17 cellular contexts compared by ENCODE assay signal in genomic region chr6:163146036-163146435, GRCh38.
"Had no signal": no experiment of that assay in that cellular context is flagged by ENCODE, and none has a peak within 500 bp of the region (broad histone marks: within the 10 kb centered on the region; RNA-seq: fewer than 3 reads in every experiment).

No MANE protein-coding gene starts in this region.

- H3K27ac Mint-ChIP-seq: activated naive CD4-positive, alpha-beta T cell treated with anti-CD3 and anti-CD28 coated beads, Interleukin-2, amount 50 U/mL, for 24 hours; naive thymus-derived CD4-positive, alpha-beta T cell; neural progenitor cell; progenitor cell of endocrine pancreas; stimulated activated naive CD8-positive, alpha-beta T cell treated with anti-CD3 and anti-CD28 coated beads, Interleukin-15, Interleukin-2, amounts not matched to agents 100 ng/mL and 50 ng/mL, for 24 hours; T-helper 17 cell had no signal

- H3K36me3 ChIP-seq: heart left ventricle, neural progenitor cell, upper lobe of left lung had no signal

- H3K4me3 Mint-ChIP-seq: activated naive CD4-positive, alpha-beta T cell treated with anti-CD3 and anti-CD28 coated beads, Interleukin-2, amount 50 U/mL, for 24 hours; naive thymus-derived CD4-positive, alpha-beta T cell; neural progenitor cell; stimulated activated naive CD8-positive, alpha-beta T cell treated with anti-CD3 and anti-CD28 coated beads, Interleukin-15, Interleukin-2, amounts not matched to agents 100 ng/mL and 50 ng/mL, for 24 hours; T-helper 17 cell had no signal

- H3K9me3 Mint-ChIP-seq: activated naive CD4-positive, alpha-beta T cell treated with anti-CD3 and anti-CD28 coated beads, Interleukin-2, amount 50 U/mL, for 24 hours; stimulated activated naive CD8-positive, alpha-beta T cell treated with anti-CD3 and anti-CD28 coated beads, Interleukin-15, Interleukin-2, amounts not matched to agents 100 ng/mL and 50 ng/mL, for 24 hours had no signal

- H3K36me3 Mint-ChIP-seq: activated naive CD4-positive, alpha-beta T cell treated with anti-CD3 and anti-CD28 coated beads, Interleukin-2, amount 50 U/mL, for 24 hours; neural progenitor cell had no signal

- H3K4me2 ChIP-seq: neural progenitor cell had no signal

- H3K9me3 ChIP-seq: body of pancreas, heart left ventricle, testis, upper lobe of left lung had no signal

- H3K4me3 ChIP-seq: body of pancreas, heart left ventricle, neural progenitor cell, testis, upper lobe of left lung had no signal

- H3K4me1 ChIP-seq: body of pancreas, foreskin keratinocyte, heart left ventricle, testis, upper lobe of left lung had no signal

- H3K9ac ChIP-seq: neural progenitor cell had no signal

- H3K27ac ChIP-seq: body of pancreas, foreskin keratinocyte, heart left ventricle, neural progenitor cell, testis, upper lobe of left lung, VCaP had no signal

- H3K27me3 ChIP-seq: body of pancreas, foreskin keratinocyte, neural progenitor cell, testis, upper lobe of left lung had no signal

- DNase-seq: activated CD4-positive, alpha-beta T cell treated with anti-CD3 and anti-CD28 coated beads, Interleukin-2, amount 50 U/mL, for 1 hour; activated CD4-positive, CD25-positive, alpha-beta regulatory T cell treated with anti-CD3 and anti-CD28 coated beads, Interleukin-2, amount 50 U/mL, for 72 hours; activated gamma-delta T cell; body of pancreas; dermis blood vessel endothelial cell; foreskin keratinocyte; heart left ventricle; left ventricle myocardium superior; naive thymus-derived CD4-positive, alpha-beta T cell; T-helper 17 cell; testis; upper lobe of left lung had no signal

- H2AFZ ChIP-seq: neural progenitor cell had no signal

- H3K4me1 Mint-ChIP-seq: activated naive CD4-positive, alpha-beta T cell treated with anti-CD3 and anti-CD28 coated beads, Interleukin-2, amount 50 U/mL, for 24 hours; naive thymus-derived CD4-positive, alpha-beta T cell; T-helper 17 cell had no signal

- H3K27me3 Mint-ChIP-seq: progenitor cell of endocrine pancreas had no signal
